ENCODE assay signal across 6 cellular contexts in the genomic region with DNA sequence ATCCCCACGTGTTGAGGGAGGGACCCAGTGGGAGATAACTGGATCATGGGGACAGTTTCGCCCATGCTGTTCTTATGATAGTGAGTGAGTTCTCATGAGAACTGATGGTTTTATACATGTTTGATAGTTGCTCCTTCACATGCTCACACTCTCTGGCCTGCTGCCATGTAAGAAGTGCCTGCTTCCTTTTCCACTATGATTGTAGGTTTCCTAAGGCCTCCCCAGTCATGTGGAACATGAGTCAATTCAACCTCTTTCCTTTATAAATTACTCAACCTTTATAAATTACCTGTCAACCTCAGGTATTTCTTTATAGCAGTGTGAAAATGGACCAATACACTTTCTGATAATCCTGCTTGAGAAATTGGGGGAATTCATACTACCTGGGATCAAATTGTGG.
"Had no signal": no experiment of that assay in that cellular context is flagged by ENCODE, and none has a peak within 500 bp of the region (broad histone marks: within the 10 kb centered on the region; RNA-seq: fewer than 3 reads in every experiment).

No MANE protein-coding gene starts in this region.

- DNase-seq: H9, HCEC 1CT, KBM-7 had no signal

- H3K4me3 Mint-ChIP-seq: GM23338, H9, IgD-negative memory B cell had no signal

- H3K4me3 ChIP-seq: GM23338 had no signal

- H3K4me1 Mint-ChIP-seq: GM23338, H9, IgD-negative memory B cell had no signal

- ATAC-seq: GM23338, HepG2 had no signal

- H3K27ac Mint-ChIP-seq: GM23338, H9, IgD-negative memory B cell had no signal
